ENCODE assay signal across 8 cellular contexts in genomic region chr1:237562247-237562823, GRCh38.
DNase-seq lines count a peak whose midpoint lies in the region; ATAC-seq, FAIRE-seq and TF ChIP-seq lines count a peak whose summit lies in the region.

No MANE protein-coding gene starts in this region.

- no peaks in the 10 kb centered on the region for H3K4me1 ChIP-seq in DND-41 (ENCODE audit: insufficient read depth, low read length)

- peak; percentile 98 for FAIRE-seq in islet of Langerhans (lab: Jason Lieb, UNC)

- H2AFZ ChIP-seq in DND-41 (ENCODE audit: low read depth, low read length), result no peak overlapping the region

- ATAC-seq in DND-41 (ENCODE audit: insufficient read depth, low read depth) (peak; percentile 89), GM19455 (IDR thresholded peaks at IDR 0.05; ENCODE audit: unreplicated experiment) (peak; percentile 75), HG03460 (IDR thresholded peaks at IDR 0.05; ENCODE audit: unreplicated experiment) (peak; percentile 85)

- no peak overlapping the region for H3K4me3 ChIP-seq in DND-41 (ENCODE audit: low read depth in 1 of 2, low read length in 2 of 2)

- no peaks in the 10 kb centered on the region for H4K20me1 ChIP-seq in DND-41 (ENCODE audit: insufficient read depth, low read length)

- TF ChIP-seq CTCF in DND-41 (IDR thresholded peaks at IDR 0.05; ENCODE audit: borderline replicate concordance, extremely low read depth, low read length, poor library complexity, severe bottlenecking), result peak; percentile 77

- H3K27me3 ChIP-seq in DND-41 (ENCODE audit: insufficient read depth, low read length, poor library complexity), result no peaks in the 10 kb centered on the region

- no peak overlapping the region for H3K9ac ChIP-seq in DND-41 (ENCODE audit: low read depth, low read length)

- DNase-seq in DND-41 (no peak), NCI-H524 (lab: John Stamatoyannopoulos, UW) (peak; percentile 37 to 77), astrocyte of the hippocampus (ENCODE audit: low read depth, low spot score) (peak; percentile 56), mesenteric fat pad (ENCODE audit: low spot score) (no peak)
- no peak for DNase-seq in stimulated activated CD4-positive, alpha-beta T cell treated with anti-CD3 and anti-CD28 coated beads, Interleukin-2, amount 100 ng/mL, for 24 hours

- H3K36me3 ChIP-seq in DND-41 (ENCODE audit: insufficient read depth, low read length), result no peaks in the 10 kb centered on the region

- H3K79me2 ChIP-seq in DND-41 (ENCODE audit: insufficient read depth, low read length), result no peaks in the 10 kb centered on the region

- H3K4me2 ChIP-seq in DND-41 (ENCODE audit: insufficient read depth, low read length), result no peak overlapping the region

- no peaks in the 10 kb centered on the region for H3K9me3 ChIP-seq in DND-41 (ENCODE audit: insufficient read depth, low read length, severe bottlenecking)

- H3K27ac ChIP-seq in DND-41 (ENCODE audit: low read length), result no peak overlapping the region

Comparison
In these comparisons a context has a peak if more than half of its experiments do, and no peak if none do; other contexts are left out.
1. DNase-seq: peak in NCI-H524 (2 of 2) and astrocyte of the hippocampus (single experiment); none in DND-41 (single experiment), mesenteric fat pad (single experiment) and stimulated activated CD4-positive, alpha-beta T cell treated with anti-CD3 and anti-CD28 coated beads, Interleukin-2, amount 100 ng/mL, for 24 hours (0 of 2).
2. Peak in every context shown above with its lines, with median percentiles within 50 percentile points of each other: ATAC-seq.